ENCODE assay signal across 8 cellular contexts in the genomic region with DNA sequence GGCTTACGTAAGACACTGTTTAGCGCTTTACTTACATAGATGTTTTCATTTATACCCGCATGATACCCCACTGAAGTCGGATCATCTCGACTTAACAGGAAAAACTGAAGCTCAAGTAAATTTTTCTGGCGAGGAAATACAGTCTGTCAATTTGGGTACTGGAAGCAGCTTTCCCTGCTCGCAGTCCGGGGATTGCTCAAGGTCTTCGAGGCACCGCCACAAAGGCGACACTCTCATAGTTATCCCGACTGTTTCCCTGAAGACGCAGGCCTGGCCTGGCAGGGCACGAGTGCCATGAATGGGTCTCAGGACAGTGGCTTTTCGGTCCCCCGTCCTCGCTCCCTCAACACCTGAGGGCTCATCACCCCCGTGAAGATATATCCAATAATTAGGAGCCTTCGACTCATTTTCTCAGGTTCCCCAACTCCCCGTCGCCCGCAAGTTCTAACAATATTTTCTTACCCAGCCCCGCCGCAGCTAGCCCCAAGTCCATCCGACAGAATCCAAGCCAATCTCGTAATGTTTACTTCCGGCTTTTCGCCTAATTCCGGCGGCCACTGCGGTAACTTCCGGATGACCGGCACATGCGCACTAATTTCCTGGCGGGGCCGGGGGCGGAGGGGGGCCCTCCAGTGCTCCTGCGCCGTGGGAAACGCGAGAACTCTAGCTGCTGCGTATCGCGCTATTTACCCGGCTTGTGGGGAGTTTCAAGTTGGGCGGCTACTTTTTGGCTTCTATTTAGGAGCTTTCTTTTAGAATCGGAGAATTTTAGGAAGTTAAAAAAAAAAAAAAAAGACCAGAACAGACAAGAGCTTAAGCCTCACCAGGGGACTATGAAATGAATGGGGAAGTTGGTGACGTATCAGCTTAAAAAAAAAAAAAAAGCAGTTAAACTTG.
DNase-seq lines count a peak whose midpoint lies in the region; ATAC-seq and TF ChIP-seq lines count a peak whose summit lies in the region.

SLU7 (minus strand) TSS at position 521 of the 897 bp plus-strand sequence. CDS start 3,787 bp downstream, outside the sequence.

- ATAC-seq in HG03439 (IDR thresholded peaks at IDR 0.05; ENCODE audit: unreplicated experiment), result peak; percentile 62

- DNase-seq in AG20443 (ENCODE audit: low spot score) (peak; percentile 98), NCI-H510A treated with DMSO at 0.1 percent for 48 hours (lab: John Stamatoyannopoulos, UW) (peak; percentile 79), choroid plexus epithelial cell (ENCODE audit: low read depth) (peak; percentile 98), kidney glomerular epithelial cell (lab: John Stamatoyannopoulos, UW) (peak; percentile 92)
- peak; percentile 84 to 88 for DNase-seq in activated CD4-positive, alpha-beta T cell treated with anti-CD3 and anti-CD28 coated beads for 24 hours (ENCODE audit: low read depth in 2 of 2)
- DNase-seq in stimulated activated CD4-positive, alpha-beta T cell treated with anti-CD3 and anti-CD28 coated beads, Interleukin-1b, Interleukin-23, amount 100 ng/mL, for 1 hour (ENCODE audit: low read depth in 2 of 2), result peak; percentile 80 to 85

- peak; percentile 79 for TF ChIP-seq POLR2A in GM19193 (IDR thresholded peaks at IDR 0.05; ENCODE audit: extremely low read depth, insufficient read depth, insufficient read length)

- no peak for TF ChIP-seq CTCF in choroid plexus epithelial cell (conservative IDR thresholded peaks at IDR 0.05; ENCODE audit: low read depth, low read length)

- H3K4me3 ChIP-seq in choroid plexus epithelial cell (ENCODE audit: low read depth, low read length), result peak within 1 kb of the TSS; percentile 93

Comparison
In these comparisons a context has a peak if more than half of its experiments do, and no peak if none do; other contexts are left out.
1. Peak in every context shown above with its lines: DNase-seq, ATAC-seq and H3K4me3 ChIP-seq.